Comparison of ENCODE assay signal across 9 cellular contexts in the genomic region with DNA sequence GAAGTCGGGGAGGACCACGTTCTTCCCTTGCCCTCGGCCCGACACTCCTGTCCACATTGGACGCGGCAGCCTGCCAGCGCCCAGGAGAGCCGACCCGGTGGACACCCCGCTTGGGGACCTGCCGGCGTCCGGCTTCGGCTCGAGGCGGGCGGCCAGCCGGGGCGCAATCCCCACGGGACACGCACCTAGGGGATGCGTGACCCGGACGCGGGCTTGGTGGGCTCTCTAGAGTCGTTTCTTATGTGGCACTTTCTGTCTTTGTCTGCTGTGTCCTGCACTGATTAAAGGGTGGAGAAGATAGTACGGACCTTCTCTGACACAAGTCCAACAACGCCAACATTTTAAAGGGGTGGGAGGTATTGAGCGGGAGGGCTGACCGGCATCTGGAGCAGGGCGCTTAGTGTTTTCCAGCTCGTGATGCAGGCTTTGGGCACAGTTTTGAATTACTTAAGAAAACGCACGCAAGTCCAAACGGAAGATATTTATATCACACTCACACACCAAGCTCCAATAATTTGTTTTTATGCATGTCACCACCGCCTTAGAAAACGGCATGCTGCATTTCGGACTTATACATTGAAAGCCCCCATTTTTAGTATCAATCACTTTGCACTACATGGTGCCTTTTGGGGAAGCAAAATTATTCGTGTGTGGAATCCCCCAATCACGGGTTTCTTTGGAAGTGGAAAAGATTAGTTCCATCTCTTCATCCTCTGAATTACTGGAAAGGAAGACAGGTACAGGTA. TPM values are rescaled to one million over a fixed set of nuclear protein-coding genes. Genes with fewer than 3 reads are reported as not detected.
DNase-seq lines count a peak whose midpoint lies in the region; ATAC-seq, FAIRE-seq and TF ChIP-seq lines count a peak whose summit lies in the region.
"Had no signal": no experiment of that assay in that cellular context is flagged by ENCODE, and none has a peak within 500 bp of the region (broad histone marks: within the 10 kb centered on the region; RNA-seq: fewer than 3 reads in every experiment).

No MANE protein-coding gene starts in this region.

- peak; percentile 7 for ATAC-seq in activated CD8-positive, alpha-beta memory T cell treated with anti-CD3 and anti-CD28 coated beads, Interleukin-2, amount 10 ng/mL, durations not matched to agents 7 days and 5 days
- ATAC-seq in HG02970 (IDR thresholded peaks at IDR 0.05; ENCODE audit: low FRiP score, unreplicated experiment): peak; percentile 23
- peak; percentile 41 for ATAC-seq in SK-N-SH treated with all-trans-retinoic acid at 6 μM for 48 hours
- peak; percentile 27 to 51 (median 46) for ATAC-seq in pancreas

- H3K4me3 Mint-ChIP-seq in activated CD8-positive, alpha-beta memory T cell treated with anti-CD3 and anti-CD28 coated beads, Interleukin-2, amount 10 ng/mL, durations not matched to agents 7 days and 5 days: peak overlapping the region; percentile 77

- CTCF ChIA-PET in activated CD8-positive, alpha-beta memory T cell treated with anti-CD3 and anti-CD28 coated beads, Interleukin-2, amount 10 ng/mL, durations not matched to agents 7 days and 5 days (lab: Charles Lee): interaction anchor here (0.5 to 1.2 kb wide), 5 partner anchors 10 to 648 kb away, joined by 3 to 4 read pairs (median 3); no protein-coding TSS in a partner anchor

- no peaks in the 10 kb centered on the region for H3K9me3 ChIP-seq in fibroblast of lung (ENCODE audit: control insufficient read depth, insufficient read depth, low read depth, low read length)
- no peaks in the 10 kb centered on the region for H3K9me3 ChIP-seq in pancreas

- H3K9ac ChIP-seq in fibroblast of lung (ENCODE audit: insufficient read depth, low read length): peak overlapping the region; percentile 98

- H2AFZ ChIP-seq in fibroblast of lung (ENCODE audit: low read length): peak overlapping the region; percentile 72

- intact Hi-C loops in pancreas (cut with DNase I): no loop called here

- no peaks in the 10 kb centered on the region for H3K36me3 ChIP-seq in fibroblast of lung (ENCODE audit: control insufficient read depth, insufficient read depth, low read length)
- no peaks in the 10 kb centered on the region for H3K36me3 ChIP-seq in pancreas

- peaks cover 44% of the 10 kb centered on the region for H3K4me1 Mint-ChIP-seq in activated CD8-positive, alpha-beta memory T cell treated with anti-CD3 and anti-CD28 coated beads, Interleukin-2, amount 10 ng/mL, durations not matched to agents 7 days and 5 days

- peaks cover 80% of the 10 kb centered on the region for H3K27me3 Mint-ChIP-seq in activated CD8-positive, alpha-beta memory T cell treated with anti-CD3 and anti-CD28 coated beads, Interleukin-2, amount 10 ng/mL, durations not matched to agents 7 days and 5 days

- peak overlapping the region; percentile 96 for H3K4me2 ChIP-seq in fibroblast of lung (ENCODE audit: extremely low read depth, insufficient read depth, low read length)

- DNase-seq in activated CD8-positive, alpha-beta memory T cell treated with anti-CD3 and anti-CD28 coated beads, Interleukin-2, amount 10 ng/mL, durations not matched to agents 7 days and 5 days: no peak
- DNase-seq in activated CD8-positive, alpha-beta memory T cell treated with anti-CD3 and anti-CD28 coated beads, Interleukin-2, amount 50 U/mL, for 4 hours: no peak
- peak in 1 of 2 donors; percentile 47 for DNase-seq in fibroblast of lung (ENCODE audit: low read depth in 2 of 2)
- peak in 2 of 6 donors; percentile 75 to 87 for DNase-seq in pancreas
- no peak for DNase-seq in NCI-H1930 (lab: John Stamatoyannopoulos, UW)
- no peak for DNase-seq in NCI-H2081 (lab: John Stamatoyannopoulos, UW)

- TF ChIP-seq CTCF in fibroblast of lung (conservative IDR thresholded peaks at IDR 0.05 in 1 of 2, IDR thresholded peaks at IDR 0.05 in 1 of 2; ENCODE audit: low read depth in 1 of 2, low read length in 2 of 2) (no peak), pancreas (IDR thresholded peaks at IDR 0.05) (no peak)

- no peaks in the 10 kb centered on the region for H4K20me1 ChIP-seq in fibroblast of lung (ENCODE audit: control insufficient read depth, extremely low read depth, insufficient read depth, low read length)

- 3 to 5% methylated on average over 40 of the region's 40 CpGs for WGBS in pancreas, 2 donors

- H3K27ac Mint-ChIP-seq in activated CD8-positive, alpha-beta memory T cell treated with anti-CD3 and anti-CD28 coated beads, Interleukin-2, amount 10 ng/mL, durations not matched to agents 7 days and 5 days: peak overlapping the region; percentile 59

- no peak for FAIRE-seq in pancreas (lab: Jason Lieb, UNC)

- H3K27me3 ChIP-seq in fibroblast of lung (ENCODE audit: control insufficient read depth, insufficient read depth, low read length) (peaks cover 69% of the 10 kb centered on the region), pancreas (peaks cover 4 to 75% (median 56%) of the 10 kb centered on the region in 4 donors)

- no peaks in the 10 kb centered on the region for H3K9me3 Mint-ChIP-seq in activated CD8-positive, alpha-beta memory T cell treated with anti-CD3 and anti-CD28 coated beads, Interleukin-2, amount 10 ng/mL, durations not matched to agents 7 days and 5 days (ENCODE audit: low read depth)

- H3K4me1 ChIP-seq in fibroblast of lung (ENCODE audit: control insufficient read depth, extremely low read depth, insufficient read depth, low read length) (peaks cover 4% of the 10 kb centered on the region), pancreas (peaks cover 0 to 12% (median 4%) of the 10 kb centered on the region in 3 donors)

- H3K4me3 ChIP-seq in fibroblast of lung (replicated peaks in 1 of 4; ENCODE audit: control extremely low read depth in 1 of 4, insufficient read depth in 1 of 4, low read depth in 3 of 4, low read length in 4 of 4) (peak overlapping the region; percentile 58 to 75 (median 72)), pancreas (peak overlapping the region; percentile 73 to 90 (median 82))

- H3K27ac ChIP-seq in fibroblast of lung (ENCODE audit: insufficient read depth, low read length): peak overlapping the region; percentile 86
- peak overlapping the region; percentile 92 to 98 (median 94) for H3K27ac ChIP-seq in pancreas

- peaks cover 8% of the 10 kb centered on the region for H3K36me3 Mint-ChIP-seq in activated CD8-positive, alpha-beta memory T cell treated with anti-CD3 and anti-CD28 coated beads, Interleukin-2, amount 10 ng/mL, durations not matched to agents 7 days and 5 days

- no peaks in the 10 kb centered on the region for H3K79me2 ChIP-seq in fibroblast of lung (ENCODE audit: control insufficient read depth, insufficient read depth, low read length)

TF ChIP-seq in SK-N-SH treated with all-trans-retinoic acid at 6 μM for 48 hours, 23 proteins besides CTCF, POLR2A, EP300 and RAD21:
- TF ChIP-seq PPARA (CRISPR knock-in tag; IDR thresholded peaks at IDR 0.05; ENCODE audit: borderline replicate concordance) (no peak), ZFP3 (CRISPR knock-in tag; IDR thresholded peaks at IDR 0.05) (no peak), GLIS3 (CRISPR knock-in tag; IDR thresholded peaks at IDR 0.05) (0 out of 2 replicates have a peak, but pooled peaks have one; percentile 10)

RNA-seq across cellular contexts. Expression of a gene that starts 3.9 kb away (rescaled TPM):
- total RNA-seq in activated CD8-positive, alpha-beta memory T cell treated with anti-CD3 and anti-CD28 coated beads, Interleukin-2, amount 10 ng/mL, durations not matched to agents 7 days and 5 days: 1 to 10 TPM; 3.7 to 6.0 TPM
- total RNA-seq in fibroblast of lung (under 0.01 TPM in 1 of 2 replicates, not detected in the other), pancreas (under 1 TPM in 5 of 6 donors, not detected in 1; 0.08 to 0.47 (median 0.34) TPM)
- polyA plus RNA-seq in fibroblast of lung (not detected in 2 replicates), pancreas (1 to 10 TPM in 1 of 2 donors, under 1 TPM in 1; 0.53 to 1.3 TPM)
- not detected in 2 replicates for polyA plus RNA-seq in fibroblast of lung (2012)
- not detected in 2 replicates for polyA minus RNA-seq in fibroblast of lung (ENCODE audit: low replicate concordance)
- total RNA-seq: glomerular endothelial cell had no signal

RNA-seq across cellular contexts. Expression of a gene that starts 20.5 kb away (rescaled TPM):
- 10 to 100 TPM; 45.9 to 74.6 TPM for total RNA-seq in activated CD8-positive, alpha-beta memory T cell treated with anti-CD3 and anti-CD28 coated beads, Interleukin-2, amount 10 ng/mL, durations not matched to agents 7 days and 5 days
- 41.6 and 53.2 TPM in 2 replicates for total RNA-seq in fibroblast of lung
- polyA plus RNA-seq in fibroblast of lung: 30.6 and 44.3 TPM in 2 replicates
- polyA plus RNA-seq in fibroblast of lung (2012): 33.8 and 42.1 TPM in 2 replicates
- 22.7 and 28.6 TPM in 2 replicates for polyA minus RNA-seq in fibroblast of lung (ENCODE audit: low replicate concordance)
- total RNA-seq in pancreas: 10 to 100 TPM; 15.8 to 33.9 (median 24.0) TPM
- 10 to 100 TPM; 10.6 to 25.1 TPM for polyA plus RNA-seq in pancreas

RNA-seq across cellular contexts. Expression of a gene that starts 25.2 kb away (rescaled TPM):
- 100 to 1,000 TPM in 1 of 2 experiments, 10 to 100 TPM in 1; 70.6 to 103 TPM for total RNA-seq in activated CD8-positive, alpha-beta memory T cell treated with anti-CD3 and anti-CD28 coated beads, Interleukin-2, amount 10 ng/mL, durations not matched to agents 7 days and 5 days
- total RNA-seq in fibroblast of lung: 42.3 and 54.2 TPM in 2 replicates
- polyA plus RNA-seq in fibroblast of lung: 39.0 and 39.6 TPM in 2 replicates
- polyA plus RNA-seq in fibroblast of lung (2012): 43.7 and 50.3 TPM in 2 replicates
- 4.7 TPM in 1 of 2 replicates, not detected in the other for polyA minus RNA-seq in fibroblast of lung (ENCODE audit: low replicate concordance)
- 10 to 100 TPM; 27.9 to 43.0 (median 34.6) TPM for total RNA-seq in pancreas
- 10 to 100 TPM; 47.6 to 60.4 TPM for polyA plus RNA-seq in pancreas
